16 cellular contexts compared by ENCODE assay signal in genomic region chr17:20435166-20435565, GRCh38. TPM values are rescaled to one million over a fixed set of nuclear protein-coding genes. Genes with fewer than 3 reads are reported as not detected.
"Had no signal": no experiment of that assay in that cellular context is flagged by ENCODE, and none has a peak within 500 bp of the region (broad histone marks: within the 10 kb centered on the region; RNA-seq: fewer than 3 reads in every experiment).

No MANE protein-coding gene starts in this region.

RNA-seq across cellular contexts. Expression of gene LGALS9B, which starts 32.2 kb away (rescaled TPM):
- total RNA-seq: activated naive CD4-positive, alpha-beta T cell treated with anti-CD3 and anti-CD28 coated beads for 36 hours; activated naive CD4-positive, alpha-beta T cell treated with anti-CD3 and anti-CD28 coated beads, Interleukin-2, amount 50 U/mL, for 72 hours; activated naive CD8-positive, alpha-beta T cell treated with anti-CD3 and anti-CD28 coated beads for 36 hours; activated T-cell treated with anti-CD3 and anti-CD28 coated beads, Interleukin-2, amount 50 U/mL, for 4 hours; activated T-cell treated with anti-CD3 and anti-CD28 coated beads, Interleukin-2, amount 50 U/mL, for 72 hours; activated T-helper 1 cell treated with anti-CD3 and anti-CD28 coated beads, Interleukin-12 subunit alpha, Interleukin-12 subunit beta, Interleukin-2, Interleukin-4 antibody, amounts not matched to agents 30 ng/mL and 10 ng/mL and 1 ng/mL, durations not matched to agents 14 hours and 24 hours and 36 hours; activated T-helper 17 cell treated with anti-CD3 and anti-CD28 coated beads, Interleukin-2, amount 50 U/mL, for 72 hours; activated T-helper 2 cell treated with anti-CD3 and anti-CD28 coated beads, Interferon-gamma antibody, Interleukin-2, Interleukin-4, amounts not matched to agents 10 μg/mL and 5 μg/mL and 100 μg/mL, durations not matched to agents 14 hours and 24 hours and 36 hours; adrenal gland; ascending aorta; astrocyte; body of pancreas; cardiac muscle cell; cardiac septum; cerebellum; chondrocyte had no signal
